1 cellular context compared by ENCODE assay signal in genomic region chr19:55580628-55581144, GRCh38.
TF ChIP-seq lines count a peak whose summit lies in the region.

Gene ZNF579 (minus strand): TSS chr19:55580848. CDS start chr19:55579639, 1,209 bp downstream.

TF ChIP-seq in HepG2, 621 proteins besides CTCF, POLR2A, EP300 and RAD21 (continued from another document and continues in another):
- TF ChIP-seq, protein P1, sequence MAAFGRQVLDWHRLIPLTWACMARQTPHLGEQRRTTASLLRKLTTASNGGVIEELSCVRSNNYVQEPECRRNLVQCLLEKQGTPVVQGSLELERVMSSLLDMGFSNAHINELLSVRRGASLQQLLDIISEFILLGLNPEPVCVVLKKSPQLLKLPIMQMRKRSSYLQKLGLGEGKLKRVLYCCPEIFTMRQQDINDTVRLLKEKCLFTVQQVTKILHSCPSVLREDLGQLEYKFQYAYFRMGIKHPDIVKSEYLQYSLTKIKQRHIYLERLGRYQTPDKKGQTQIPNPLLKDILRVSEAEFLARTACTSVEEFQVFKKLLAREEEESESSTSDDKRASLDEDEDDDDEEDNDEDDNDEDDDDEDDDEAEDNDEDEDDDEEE (CRISPR knock-in tag; IDR thresholded peaks at IDR 0.05): no peak
- TF ChIP-seq MATR3 (CRISPR knock-in tag; IDR thresholded peaks at IDR 0.05) (no peak), ATF2 (CRISPR knock-in tag; IDR thresholded peaks at IDR 0.05) (peak; percentile 64), JARID2 (CRISPR knock-in tag; IDR thresholded peaks at IDR 0.05; ENCODE audit: insufficient replicate concordance) (no peak), ONECUT2 (CRISPR knock-in tag; IDR thresholded peaks at IDR 0.05) (no peak), BCLAF1 (IDR thresholded peaks at IDR 0.05) (no peak), ZFP82 (CRISPR knock-in tag; IDR thresholded peaks at IDR 0.05; ENCODE audit: borderline replicate concordance) (no peak), ZNF652 (CRISPR knock-in tag; IDR thresholded peaks at IDR 0.05; ENCODE audit: borderline replicate concordance, low read depth) (no peak), PHB2 (IDR thresholded peaks at IDR 0.05; ENCODE audit: partially characterized antibody) (no peak), ZNF335 (CRISPR knock-in tag; IDR thresholded peaks at IDR 0.05) (no peak), PREB (CRISPR knock-in tag; IDR thresholded peaks at IDR 0.05) (no peak), MYPOP (CRISPR knock-in tag; IDR thresholded peaks at IDR 0.05) (no peak), FOXK2 (IDR thresholded peaks at IDR 0.05) (no peak), ZNF850 (CRISPR knock-in tag; conservative IDR thresholded peaks at IDR 0.05) (no peak), RBFOX2 (IDR thresholded peaks at IDR 0.05; ENCODE audit: low read depth, low read length) (peak; percentile 61), KDM3A (CRISPR knock-in tag; IDR thresholded peaks at IDR 0.05; ENCODE audit: low read depth) (0 out of 2 replicates have a peak, but pooled peaks have one; percentile 42), NCOR1 (IDR thresholded peaks at IDR 0.05; ENCODE audit: borderline replicate concordance, low read length) (no peak), PAXIP1 (CRISPR knock-in tag; conservative IDR thresholded peaks at IDR 0.05) (0 out of 2 replicates have a peak, but pooled peaks have one; percentile 17), ZNF17 (CRISPR knock-in tag; IDR thresholded peaks at IDR 0.05) (no peak), RXRB (CRISPR knock-in tag; IDR thresholded peaks at IDR 0.05; ENCODE audit: borderline replicate concordance) (0 out of 2 replicates have a peak, but pooled peaks have one; percentile 24), ZNF644 (CRISPR knock-in tag; IDR thresholded peaks at IDR 0.05; ENCODE audit: low read depth) (no peak), ZNF790 (CRISPR knock-in tag; IDR thresholded peaks at IDR 0.05; ENCODE audit: borderline replicate concordance) (no peak), PRMT3 (CRISPR knock-in tag; IDR thresholded peaks at IDR 0.05; ENCODE audit: borderline replicate concordance, low read depth) (peak; percentile 10; the same call in 1 of the 2 replicates), ZNF430 (CRISPR knock-in tag; IDR thresholded peaks at IDR 0.05) (peak; percentile 70), ZNF720 (CRISPR knock-in tag; IDR thresholded peaks at IDR 0.05) (no peak), UBTF (CRISPR knock-in tag; IDR thresholded peaks at IDR 0.05) (peak; percentile 92), ETV5 (CRISPR knock-in tag; IDR thresholded peaks at IDR 0.05; ENCODE audit: borderline replicate concordance) (peak; percentile 74), ZBTB39 (CRISPR knock-in tag; IDR thresholded peaks at IDR 0.05) (no peak)
- TF ChIP-seq, protein P2, sequence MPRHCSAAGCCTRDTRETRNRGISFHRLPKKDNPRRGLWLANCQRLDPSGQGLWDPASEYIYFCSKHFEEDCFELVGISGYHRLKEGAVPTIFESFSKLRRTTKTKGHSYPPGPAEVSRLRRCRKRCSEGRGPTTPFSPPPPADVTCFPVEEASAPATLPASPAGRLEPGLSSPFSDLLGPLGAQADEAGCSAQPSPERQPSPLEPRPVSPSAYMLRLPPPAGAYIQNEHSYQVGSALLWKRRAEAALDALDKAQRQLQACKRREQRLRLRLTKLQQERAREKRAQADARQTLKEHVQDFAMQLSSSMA (CRISPR knock-in tag; IDR thresholded peaks at IDR 0.05): no peak
- TF ChIP-seq, protein P3, sequence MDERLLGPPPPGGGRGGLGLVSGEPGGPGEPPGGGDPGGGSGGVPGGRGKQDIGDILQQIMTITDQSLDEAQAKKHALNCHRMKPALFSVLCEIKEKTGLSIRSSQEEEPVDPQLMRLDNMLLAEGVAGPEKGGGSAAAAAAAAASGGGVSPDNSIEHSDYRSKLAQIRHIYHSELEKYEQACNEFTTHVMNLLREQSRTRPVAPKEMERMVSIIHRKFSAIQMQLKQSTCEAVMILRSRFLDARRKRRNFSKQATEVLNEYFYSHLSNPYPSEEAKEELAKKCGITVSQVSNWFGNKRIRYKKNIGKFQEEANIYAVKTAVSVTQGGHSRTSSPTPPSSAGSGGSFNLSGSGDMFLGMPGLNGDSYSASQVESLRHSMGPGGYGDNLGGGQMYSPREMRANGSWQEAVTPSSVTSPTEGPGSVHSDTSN (CRISPR knock-in tag; IDR thresholded peaks at IDR 0.05): no peak
- TF ChIP-seq, protein P4, sequence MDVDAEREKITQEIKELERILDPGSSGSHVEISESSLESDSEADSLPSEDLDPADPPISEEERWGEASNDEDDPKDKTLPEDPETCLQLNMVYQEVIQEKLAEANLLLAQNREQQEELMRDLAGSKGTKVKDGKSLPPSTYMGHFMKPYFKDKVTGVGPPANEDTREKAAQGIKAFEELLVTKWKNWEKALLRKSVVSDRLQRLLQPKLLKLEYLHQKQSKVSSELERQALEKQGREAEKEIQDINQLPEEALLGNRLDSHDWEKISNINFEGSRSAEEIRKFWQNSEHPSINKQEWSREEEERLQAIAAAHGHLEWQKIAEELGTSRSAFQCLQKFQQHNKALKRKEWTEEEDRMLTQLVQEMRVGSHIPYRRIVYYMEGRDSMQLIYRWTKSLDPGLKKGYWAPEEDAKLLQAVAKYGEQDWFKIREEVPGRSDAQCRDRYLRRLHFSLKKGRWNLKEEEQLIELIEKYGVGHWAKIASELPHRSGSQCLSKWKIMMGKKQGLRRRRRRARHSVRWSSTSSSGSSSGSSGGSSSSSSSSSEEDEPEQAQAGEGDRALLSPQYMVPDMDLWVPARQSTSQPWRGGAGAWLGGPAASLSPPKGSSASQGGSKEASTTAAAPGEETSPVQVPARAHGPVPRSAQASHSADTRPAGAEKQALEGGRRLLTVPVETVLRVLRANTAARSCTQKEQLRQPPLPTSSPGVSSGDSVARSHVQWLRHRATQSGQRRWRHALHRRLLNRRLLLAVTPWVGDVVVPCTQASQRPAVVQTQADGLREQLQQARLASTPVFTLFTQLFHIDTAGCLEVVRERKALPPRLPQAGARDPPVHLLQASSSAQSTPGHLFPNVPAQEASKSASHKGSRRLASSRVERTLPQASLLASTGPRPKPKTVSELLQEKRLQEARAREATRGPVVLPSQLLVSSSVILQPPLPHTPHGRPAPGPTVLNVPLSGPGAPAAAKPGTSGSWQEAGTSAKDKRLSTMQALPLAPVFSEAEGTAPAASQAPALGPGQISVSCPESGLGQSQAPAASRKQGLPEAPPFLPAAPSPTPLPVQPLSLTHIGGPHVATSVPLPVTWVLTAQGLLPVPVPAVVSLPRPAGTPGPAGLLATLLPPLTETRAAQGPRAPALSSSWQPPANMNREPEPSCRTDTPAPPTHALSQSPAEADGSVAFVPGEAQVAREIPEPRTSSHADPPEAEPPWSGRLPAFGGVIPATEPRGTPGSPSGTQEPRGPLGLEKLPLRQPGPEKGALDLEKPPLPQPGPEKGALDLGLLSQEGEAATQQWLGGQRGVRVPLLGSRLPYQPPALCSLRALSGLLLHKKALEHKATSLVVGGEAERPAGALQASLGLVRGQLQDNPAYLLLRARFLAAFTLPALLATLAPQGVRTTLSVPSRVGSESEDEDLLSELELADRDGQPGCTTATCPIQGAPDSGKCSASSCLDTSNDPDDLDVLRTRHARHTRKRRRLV (CRISPR knock-in tag; IDR thresholded peaks at IDR 0.05): no peak
- TF ChIP-seq, protein P5, sequence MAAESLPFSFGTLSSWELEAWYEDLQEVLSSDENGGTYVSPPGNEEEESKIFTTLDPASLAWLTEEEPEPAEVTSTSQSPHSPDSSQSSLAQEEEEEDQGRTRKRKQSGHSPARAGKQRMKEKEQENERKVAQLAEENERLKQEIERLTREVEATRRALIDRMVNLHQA (CRISPR knock-in tag; IDR thresholded peaks at IDR 0.05): no peak
